Comparison of ENCODE assay signal across 1 cellular context in genomic region chr19:5956323-5956722, GRCh38.
TF ChIP-seq lines count a peak whose summit lies in the region.

No MANE protein-coding gene starts in this region.

TF ChIP-seq in IMR-90, 13 proteins besides CTCF, POLR2A, EP300 and RAD21:
- no peak for TF ChIP-seq RCOR1 (IDR thresholded peaks at IDR 0.05; ENCODE audit: insufficient replicate concordance, low read length)
- no peak for TF ChIP-seq RFX5 (IDR thresholded peaks at IDR 0.05; ENCODE audit: low read depth, low read length)
- no peak for TF ChIP-seq MAZ (IDR thresholded peaks at IDR 0.05; ENCODE audit: borderline replicate concordance, low read depth, low read length)
- TF ChIP-seq FOS (IDR thresholded peaks at IDR 0.05; ENCODE audit: low read depth, low read length), result no peak
